1 cellular context compared by ENCODE assay signal in the genomic region with DNA sequence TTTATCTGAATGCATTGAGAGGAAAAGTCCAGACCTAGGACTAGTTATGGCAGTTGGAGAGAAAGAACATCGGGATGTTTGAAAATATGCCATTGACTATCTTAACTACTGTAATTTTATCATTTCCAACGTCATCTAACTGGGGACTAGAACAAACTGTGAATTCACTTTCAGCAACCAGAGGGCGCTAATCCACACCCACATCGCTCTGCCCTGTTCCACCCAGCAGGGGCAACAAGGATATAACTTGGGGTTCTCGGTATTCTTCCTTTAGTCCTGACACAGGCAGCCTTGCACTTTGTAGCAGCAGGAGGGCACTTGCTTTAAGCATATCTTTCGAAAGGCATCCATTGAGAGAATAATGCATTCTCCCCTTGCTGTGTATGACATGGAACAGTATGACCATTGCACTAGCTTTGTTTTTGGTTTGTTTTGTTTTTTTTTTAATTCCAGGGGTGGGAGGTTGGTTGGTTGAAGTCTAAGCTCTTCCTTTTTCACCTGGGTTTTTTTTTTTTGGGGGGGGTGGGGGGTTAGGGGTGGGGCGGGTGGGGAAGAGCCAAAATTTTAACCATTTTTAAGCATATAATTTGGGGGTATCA.
TF ChIP-seq lines count a peak whose summit lies in the region.

No MANE protein-coding gene starts in this region.

TF ChIP-seq in H1, 55 proteins besides CTCF, POLR2A, EP300 and RAD21:
- peak; percentile 47; the same call in 1 of the 2 replicates for TF ChIP-seq POLR2AphosphoS5 (IDR thresholded peaks at IDR 0.05; ENCODE audit: low read depth, low read length)
- TF ChIP-seq KDM4A (IDR thresholded peaks at IDR 0.05; ENCODE audit: low read depth, low read length, severe bottlenecking) = no peak
- TF ChIP-seq SRF (IDR thresholded peaks at IDR 0.05; ENCODE audit: low read depth, low read length) = no peak
- peak; percentile 63; the same call in 1 of the 2 replicates for TF ChIP-seq CREB1 (IDR thresholded peaks at IDR 0.05)
